Comparison of ENCODE assay signal across 26 cellular contexts in genomic region chr12:75698052-75698451, GRCh38.
A peak's percentile ranks its signal among the peaks of the same experiment; 100 is the strongest.
DNase-seq lines count a peak whose midpoint lies in the region; ATAC-seq and TF ChIP-seq lines count a peak whose summit lies in the region.
"Had no signal": no experiment of that assay in that cellular context is flagged by ENCODE, and none has a peak within 500 bp of the region (broad histone marks: within the 10 kb centered on the region; RNA-seq: fewer than 3 reads in every experiment).

No MANE protein-coding gene starts in this region.

- no peaks in the 10 kb centered on the region for H3K9me3 ChIP-seq in mammary epithelial cell (replicated peaks; ENCODE audit: insufficient read depth, low read length)
- no peaks in the 10 kb centered on the region for H3K9me3 ChIP-seq in breast epithelium
- peaks cover 61% of the 10 kb centered on the region for H3K9me3 ChIP-seq in Panc1 (ENCODE audit: control insufficient read depth, insufficient read depth, low read depth, low read length)

- no peak for TF ChIP-seq POLR2A in breast epithelium (IDR thresholded peaks at IDR 0.05)

- H4K20me1 ChIP-seq in mammary epithelial cell (ENCODE audit: insufficient read depth, low read length): no peaks in the 10 kb centered on the region

- 54% methylated on average over 1 of the region's 1 CpG for WGBS in mammary epithelial cell (ENCODE audit: low coverage, missing lambda C conversion rate)

- H3K9ac ChIP-seq in mammary epithelial cell (ENCODE audit: insufficient read depth, low read length): no peak overlapping the region

- H3K4me2 ChIP-seq in mammary epithelial cell (ENCODE audit: insufficient read depth, low read depth, low read length): no peak overlapping the region

- dilution Hi-C loops in mammary epithelial cell (cut with HindIII; ENCODE audit: low sequenced_read_pairs): no loop called here

- intact Hi-C loops in mammary epithelial cell (cut with micrococcal nuclease) (no loop called here), breast epithelium (cut with DNase I; ENCODE audit: low total_unique reads) (no loop called here), Panc1 (cut with micrococcal nuclease; ENCODE audit: unreplicated experiment) (no loop called here)

- H3K27me3 ChIP-seq in mammary epithelial cell (ENCODE audit: insufficient read depth, low read length) (no peaks in the 10 kb centered on the region), breast epithelium (no peaks in the 10 kb centered on the region), Panc1 (ENCODE audit: control insufficient read depth, insufficient read depth, low read length) (no peaks in the 10 kb centered on the region)

- in situ Hi-C loops in mammary epithelial cell (cut with MboI; ENCODE audit: low sequenced_read_pairs in 2 of 2) (no loop called here), Panc1 (cut with HindIII; ENCODE audit: low pct_unique_long_range_greater_than_20kb, low sequenced_read_pairs) (no loop called here)

- H3K27ac ChIP-seq in mammary epithelial cell (ENCODE audit: insufficient read depth, low read depth, low read length) (no peak overlapping the region), breast epithelium (no peak overlapping the region), Panc1 (ENCODE audit: low read length) (peak overlapping the region; percentile 58; the same call in 1 of the 2 replicates)
- H3K27ac ChIP-seq: SK-N-MC had no signal

- H3K4me3 ChIP-seq in mammary epithelial cell (replicated peaks in 1 of 3; ENCODE audit: insufficient read depth in 1 of 3, low read depth in 2 of 3, low read length in 3 of 3) (no peak overlapping the region), breast epithelium (no peak overlapping the region), Panc1 (ENCODE audit: low read depth in 2 of 2, low read length in 2 of 2) (no peak overlapping the region)
- H3K4me3 ChIP-seq: GM12878, SK-N-MC had no signal

- TF ChIP-seq CTCF in mammary epithelial cell (conservative IDR thresholded peaks at IDR 0.05 in 1 of 2, IDR thresholded peaks at IDR 0.05 in 1 of 2; ENCODE audit: extremely low read depth in 1 of 2, insufficient read depth in 1 of 2, low read depth in 1 of 2, low read length in 2 of 2) (no peak), breast epithelium (IDR thresholded peaks at IDR 0.05) (no peak), Panc1 (IDR thresholded peaks at IDR 0.05) (no peak), type B pancreatic cell (conservative IDR thresholded peaks at IDR 0.05) (peak; percentile 31)

- POLR2A ChIA-PET in Panc1 (lab: Charles Lee): no interaction called here

- no peak overlapping the region for H3K27ac Mint-ChIP-seq in type B pancreatic cell
- H3K27ac Mint-ChIP-seq: CD4-positive, alpha-beta memory T cell had no signal

- BruUV-seq in mammary epithelial cell (replicated peaks; lab: Mats Ljungman, UMichigan) (no TSS peak), Panc1 (replicated peaks; lab: Mats Ljungman, UMichigan) (no TSS peak)

- H3K4me3 Mint-ChIP-seq in type B pancreatic cell: no peak overlapping the region
- H3K4me3 Mint-ChIP-seq: CD4-positive, alpha-beta memory T cell had no signal

- CTCF ChIA-PET in mammary epithelial cell (lab: Charles Lee; ENCODE audit: low non-redundant PET): no interaction called here
- CTCF ChIA-PET in Panc1 (lab: Charles Lee): no interaction called here

- H3K79me2 ChIP-seq in mammary epithelial cell (ENCODE audit: insufficient read depth, low read length): no peaks in the 10 kb centered on the region

- H3K9me3 Mint-ChIP-seq in type B pancreatic cell: peaks cover 6% of the 10 kb centered on the region
- H3K9me3 Mint-ChIP-seq: CD4-positive, alpha-beta memory T cell had no signal

- H3K36me3 ChIP-seq in mammary epithelial cell (ENCODE audit: insufficient read depth, low read length) (no peaks in the 10 kb centered on the region), breast epithelium (no peaks in the 10 kb centered on the region), Panc1 (ENCODE audit: control insufficient read depth, insufficient read depth, low read length) (no peaks in the 10 kb centered on the region)

- H3K4me1 ChIP-seq in mammary epithelial cell (ENCODE audit: insufficient read depth, low read length) (peaks cover 10% of the 10 kb centered on the region), breast epithelium (no peaks in the 10 kb centered on the region), Panc1 (ENCODE audit: control insufficient read depth, insufficient read depth, low read length) (no peaks in the 10 kb centered on the region)

- H3K4me1 Mint-ChIP-seq in type B pancreatic cell (ENCODE audit: unreplicated experiment): peaks cover 26% of the 10 kb centered on the region

- peaks cover 4% of the 10 kb centered on the region for H3K36me3 Mint-ChIP-seq in type B pancreatic cell
- H3K36me3 Mint-ChIP-seq: CD4-positive, alpha-beta memory T cell had no signal

- no peak for DNase-seq in mammary epithelial cell
- DNase-seq in breast epithelium (ENCODE audit: low spot score in 2 of 2): no peak
- no peak for DNase-seq in Panc1 (ENCODE audit: low read depth, low spot score)
- DNase-seq in myocyte (ENCODE audit: low read depth): peak; percentile 34
- DNase-seq in type B pancreatic cell (ENCODE audit: extremely low spot score, unreplicated experiment): no peak
- no peak for DNase-seq in T-helper 9 cell
- no peak for DNase-seq in OCI-M2 (lab: John Stamatoyannopoulos, UW; ENCODE audit: unreplicated experiment)
- DNase-seq: C1 segment of cervical spinal cord; CD4-positive, alpha-beta memory T cell; COR-L47; DMS79; EL; GDM1; KBM-7; MV-4-11; NCI-H187; NCI-H2081 treated with DMSO at 0.1 percent for 48 hours; NCI-H2171; NCI-H226; NCI-H510A; NCI-H774; SIG-M5 had no signal

- H2AFZ ChIP-seq in mammary epithelial cell (ENCODE audit: low read depth, low read length): peak overlapping the region; percentile 67

- no peak for ATAC-seq in Panc1
- no peak for ATAC-seq in HG03442 (IDR thresholded peaks at IDR 0.05; ENCODE audit: unreplicated experiment)
- ATAC-seq: GM12878, HepG2 had no signal

- no peaks in the 10 kb centered on the region for H3K27me3 Mint-ChIP-seq in type B pancreatic cell
- H3K27me3 Mint-ChIP-seq: CD4-positive, alpha-beta memory T cell had no signal
